Comparison of ENCODE assay signal across 7 cellular contexts in the genomic region with DNA sequence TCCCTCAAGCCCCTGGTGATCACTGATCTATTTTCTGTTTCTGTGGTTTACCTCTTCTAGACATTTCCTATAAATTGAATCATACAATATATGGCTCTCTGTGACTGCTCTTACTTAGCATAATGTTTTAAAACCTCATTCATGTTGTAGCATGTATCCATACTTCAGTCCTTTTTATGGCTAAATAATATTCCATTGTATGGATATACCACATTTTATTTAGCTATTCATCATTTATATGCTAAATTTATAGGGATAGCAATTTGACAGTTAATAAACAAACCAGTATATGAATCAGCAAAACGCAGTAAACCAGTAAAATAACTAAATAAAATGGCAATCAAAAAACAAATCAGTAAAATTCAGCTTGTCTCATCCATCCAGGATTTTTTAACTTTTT.
"Had no signal": no experiment of that assay in that cellular context is flagged by ENCODE, and none has a peak within 500 bp of the region (broad histone marks: within the 10 kb centered on the region; RNA-seq: fewer than 3 reads in every experiment).

No MANE protein-coding gene starts in this region.

- H3K27me3 Mint-ChIP-seq: IgD-negative memory B cell had no signal

- H3K27ac Mint-ChIP-seq: IgD-negative memory B cell had no signal

- FAIRE-seq: HepG2, HTR-8/SVneo had no signal

- DNase-seq: IMR-90, KBM-7, KG1 had no signal

- ATAC-seq: HepG2 had no signal

- H3K36me3 Mint-ChIP-seq: IgD-negative memory B cell had no signal

- H3K27ac ChIP-seq: HL-60 had no signal

- H3K4me3 Mint-ChIP-seq: IgD-negative memory B cell had no signal
